In genomic region chr14:89040080-89040437, GRCh38 we compare ENCODE assay signal across 7 cellular contexts.
DNase-seq lines count a peak whose midpoint lies in the region; ATAC-seq and TF ChIP-seq lines count a peak whose summit lies in the region.

No MANE protein-coding gene starts in this region.

- H3K27me3 ChIP-seq in fibroblast of lung (ENCODE audit: control insufficient read depth, insufficient read depth, low read length) = peaks cover 2% of the 10 kb centered on the region
- no peaks in the 10 kb centered on the region for H3K27me3 ChIP-seq in subcutaneous abdominal adipose tissue (ENCODE audit: control insufficient read depth in 5 of 5, insufficient read depth in 4 of 5, low read length in 5 of 5)

- H2AFZ ChIP-seq in fibroblast of lung (ENCODE audit: low read length) = no peak overlapping the region

- H3K9me3 ChIP-seq in fibroblast of lung (ENCODE audit: control insufficient read depth, insufficient read depth, low read depth, low read length) (no peaks in the 10 kb centered on the region), subcutaneous abdominal adipose tissue (ENCODE audit: control insufficient read depth in 5 of 5, low read length in 5 of 5) (peaks cover 0 to 5% (median 0%) of the 10 kb centered on the region in 5 donors)

- H3K9ac ChIP-seq in fibroblast of lung (ENCODE audit: insufficient read depth, low read length) (no peak overlapping the region), subcutaneous abdominal adipose tissue (ENCODE audit: low read length in 5 of 5) (peak overlapping the region in 4 of 5 donors; percentile 46 to 69 (median 61))

- H3K36me3 ChIP-seq in fibroblast of lung (ENCODE audit: control insufficient read depth, insufficient read depth, low read length) (no peaks in the 10 kb centered on the region), subcutaneous abdominal adipose tissue (ENCODE audit: control insufficient read depth in 5 of 5, insufficient read depth in 5 of 5, low read length in 5 of 5) (no peaks in the 10 kb centered on the region)

- no peaks in the 10 kb centered on the region for H4K20me1 ChIP-seq in fibroblast of lung (ENCODE audit: control insufficient read depth, extremely low read depth, insufficient read depth, low read length)

- no peak for TF ChIP-seq CTCF in fibroblast of lung (conservative IDR thresholded peaks at IDR 0.05 in 1 of 2, IDR thresholded peaks at IDR 0.05 in 1 of 2; ENCODE audit: low read depth in 1 of 2, low read length in 2 of 2)

- DNase-seq in fibroblast of lung (ENCODE audit: low read depth in 2 of 2) (peak in 1 of 2 donors; percentile 16), mesenteric fat pad (ENCODE audit: low spot score) (no peak), NCI-H1417 treated with DMSO at 0.1 percent for 48 hours (lab: John Stamatoyannopoulos, UW) (no peak), 8988T (no peak)

- peak overlapping the region; percentile 85 for H3K4me2 ChIP-seq in fibroblast of lung (ENCODE audit: extremely low read depth, insufficient read depth, low read length)

- peaks cover 6% of the 10 kb centered on the region for H3K4me1 ChIP-seq in fibroblast of lung (ENCODE audit: control insufficient read depth, extremely low read depth, insufficient read depth, low read length)
- peaks cover 7 to 19% (median 14%) of the 10 kb centered on the region in 5 donors for H3K4me1 ChIP-seq in subcutaneous abdominal adipose tissue (ENCODE audit: control insufficient read depth in 5 of 5, insufficient read depth in 5 of 5, low read length in 5 of 5)

- H3K4me3 ChIP-seq in fibroblast of lung (replicated peaks in 1 of 4; ENCODE audit: control extremely low read depth in 1 of 4, insufficient read depth in 1 of 4, low read depth in 3 of 4, low read length in 4 of 4) (peak overlapping the region in 1 of 4 experiments; percentile 53), subcutaneous abdominal adipose tissue (ENCODE audit: low read depth in 1 of 5, low read length in 5 of 5) (peak overlapping the region in 2 of 5 donors; percentile 60 to 66)

- H3K27ac ChIP-seq in fibroblast of lung (ENCODE audit: insufficient read depth, low read length) = no peak overlapping the region
- peak overlapping the region; percentile 91 for H3K27ac ChIP-seq in subcutaneous abdominal adipose tissue (ENCODE audit: low read depth, low read length)

- ATAC-seq in GM21390 (IDR thresholded peaks at IDR 0.05; ENCODE audit: unreplicated experiment) = peak; percentile 32
- peak; percentile 24 for ATAC-seq in HG03442 (IDR thresholded peaks at IDR 0.05; ENCODE audit: unreplicated experiment)

- H3K79me2 ChIP-seq in fibroblast of lung (ENCODE audit: control insufficient read depth, insufficient read depth, low read length) = no peaks in the 10 kb centered on the region
